Comparison of ENCODE assay signal across 1 cellular context in the genomic region with DNA sequence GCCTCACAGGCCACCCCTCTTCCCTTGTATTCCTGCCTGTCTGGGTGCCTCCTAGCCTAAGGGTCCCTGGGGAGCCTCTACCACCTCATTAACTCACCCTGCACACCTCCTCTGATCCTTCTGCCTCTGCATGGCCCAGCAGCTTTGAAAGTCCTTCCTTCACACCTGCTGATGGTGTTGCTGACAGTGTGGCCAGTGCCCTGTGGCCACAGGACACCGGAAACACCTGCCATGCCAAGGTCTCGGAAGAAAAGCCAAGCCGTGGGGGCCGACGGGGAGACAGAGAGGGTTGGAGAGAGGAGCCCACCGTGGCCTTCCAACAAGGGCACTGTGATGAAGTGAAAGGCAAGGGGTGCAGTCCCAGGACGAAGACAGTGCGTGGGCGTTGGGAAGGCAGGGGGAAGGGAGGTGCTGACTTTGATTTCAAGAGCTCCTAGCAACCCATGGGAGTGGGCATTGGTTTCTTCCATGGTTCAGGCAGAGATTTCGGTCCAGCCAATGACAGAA.
A peak's percentile ranks its signal among the peaks of the same experiment; 100 is the strongest.
TF ChIP-seq lines count a peak whose summit lies in the region.

No MANE protein-coding gene starts in this region.

TF ChIP-seq in GM12878, 131 proteins besides CTCF, POLR2A, EP300 and RAD21:
- TF ChIP-seq ZNF24 (IDR thresholded peaks at IDR 0.05): no peak
- no peak for TF ChIP-seq HCFC1 (IDR thresholded peaks at IDR 0.05; ENCODE audit: low read length)
- peak; percentile 14; the same call in 1 of the 2 replicates for TF ChIP-seq IKZF1 (conservative IDR thresholded peaks at IDR 0.05)
- no peak for TF ChIP-seq STAT3 (IDR thresholded peaks at IDR 0.05; ENCODE audit: low read depth, low read length)
- TF ChIP-seq FOXM1 (IDR thresholded peaks at IDR 0.05; ENCODE audit: low read depth, low read length): no peak
- TF ChIP-seq BCL3 (IDR thresholded peaks at IDR 0.05; ENCODE audit: borderline replicate concordance, insufficient read depth, low read depth, low read length, poor library complexity, severe bottlenecking): no peak
- no peak for TF ChIP-seq FOXK2 (IDR thresholded peaks at IDR 0.05)
- TF ChIP-seq MTA2 (IDR thresholded peaks at IDR 0.05; ENCODE audit: low read depth): 0 out of 2 replicates have a peak, but pooled peaks have one; percentile 18
